Comparison of ENCODE assay signal across 8 cellular contexts in genomic region chr6:163413345-163414116, GRCh38. TPM values are rescaled to one million over a fixed set of nuclear protein-coding genes. Genes with fewer than 3 reads are reported as not detected.
DNase-seq lines count a peak whose midpoint lies in the region; ATAC-seq, FAIRE-seq and TF ChIP-seq lines count a peak whose summit lies in the region.

No MANE protein-coding gene starts in this region.

- H3K27me3 Mint-ChIP-seq in activated B cell treated with CpG ODN at 0.5 μM for 24 hours, result no peaks in the 10 kb centered on the region

- peak overlapping the region; percentile 86 for H3K4me2 ChIP-seq in smooth muscle cell

- POLR2A ChIA-PET in activated B cell treated with CpG ODN at 0.5 μM for 24 hours (lab: Charles Lee), result no interaction called here

- peaks cover 37% of the 10 kb centered on the region for H3K79me2 ChIP-seq in smooth muscle cell (ENCODE audit: low read depth)

- no peaks in the 10 kb centered on the region for H3K36me3 ChIP-seq in bronchial epithelial cell (ENCODE audit: control insufficient read depth, insufficient read depth, low read length)
- no peaks in the 10 kb centered on the region for H3K36me3 ChIP-seq in smooth muscle cell (ENCODE audit: low read depth)

- H3K4me3 ChIP-seq in bronchial epithelial cell (ENCODE audit: low read depth, low read length) (peak overlapping the region; percentile 89), smooth muscle cell (peak overlapping the region; percentile 71)

- H3K4me1 ChIP-seq in smooth muscle cell (ENCODE audit: low read depth), result peaks cover 23% of the 10 kb centered on the region

- WGBS in smooth muscle cell (ENCODE audit: low lambda C conversion rate), result 1% methylated on average over 57 of the region's 109 CpGs

- DNase-seq in NCI-H2196 (lab: John Stamatoyannopoulos, UW; ENCODE audit: unreplicated experiment) (peak; percentile 58), NCI-H2196 treated with DMSO at 0.1 percent for 48 hours (lab: John Stamatoyannopoulos, UW; ENCODE audit: unreplicated experiment) (no peak), NCI-H128 (lab: John Stamatoyannopoulos, UW; ENCODE audit: unreplicated experiment) (peak; percentile 61), activated B cell treated with CpG ODN at 0.5 μM for 24 hours (peak; percentile 98), bronchial epithelial cell (ENCODE audit: low read depth) (peak; percentile 78), inferior parietal cortex (ENCODE audit: extremely low spot score) (peak; percentile 90), smooth muscle cell (lab: John Stamatoyannopoulos, UW; ENCODE audit: unreplicated experiment) (peak; percentile 84)

- peaks cover 37% of the 10 kb centered on the region for H3K4me1 Mint-ChIP-seq in activated B cell treated with CpG ODN at 0.5 μM for 24 hours

- H3K9ac ChIP-seq in smooth muscle cell (ENCODE audit: low read depth), result peak overlapping the region; percentile 89

- no peak for TF ChIP-seq CTCF in activated B cell treated with CpG ODN at 0.5 μM for 24 hours (IDR thresholded peaks at IDR 0.05)
- no peak for TF ChIP-seq CTCF in bronchial epithelial cell (IDR thresholded peaks at IDR 0.05; ENCODE audit: insufficient read depth, low read length, severe bottlenecking)
- no peak for TF ChIP-seq CTCF in smooth muscle cell (IDR thresholded peaks at IDR 0.05; ENCODE audit: borderline replicate concordance, insufficient read depth, poor library complexity, severe bottlenecking)

- intact Hi-C loops in activated B cell treated with CpG ODN at 0.5 μM for 24 hours (cut with micrococcal nuclease), result loop anchor here (1.0 to 2.0 kb wide), 3 partner anchors 293 to 686 kb away; partner anchors contain the start of genes PACRG and PRKN

- peak overlapping the region; percentile 91 for H3K27ac Mint-ChIP-seq in activated B cell treated with CpG ODN at 0.5 μM for 24 hours

- H2AFZ ChIP-seq in smooth muscle cell (ENCODE audit: low read depth), result peak overlapping the region; percentile 65

- ATAC-seq in HG02623 (IDR thresholded peaks at IDR 0.05; ENCODE audit: unreplicated experiment) (peak; percentile 38), activated B cell treated with CpG ODN at 0.5 μM for 24 hours (ENCODE audit: low read depth) (peak; percentile 70)

- no peaks in the 10 kb centered on the region for H3K9me3 ChIP-seq in smooth muscle cell (replicated peaks; ENCODE audit: low read depth)

- peaks cover 3% of the 10 kb centered on the region for H3F3A ChIP-seq in smooth muscle cell (ENCODE audit: low read depth)

- no peaks in the 10 kb centered on the region for H3K9me3 Mint-ChIP-seq in activated B cell treated with CpG ODN at 0.5 μM for 24 hours

- H3K27me3 ChIP-seq in bronchial epithelial cell (ENCODE audit: control insufficient read depth, insufficient read depth, low read length) (no peaks in the 10 kb centered on the region), smooth muscle cell (ENCODE audit: low read depth) (no peaks in the 10 kb centered on the region)

- H3K36me3 Mint-ChIP-seq in activated B cell treated with CpG ODN at 0.5 μM for 24 hours (ENCODE audit: low read depth), result peaks cover 7% of the 10 kb centered on the region

- H4K20me1 ChIP-seq in smooth muscle cell (ENCODE audit: low read depth), result peaks cover 17% of the 10 kb centered on the region

- H3K4me3 Mint-ChIP-seq in activated B cell treated with CpG ODN at 0.5 μM for 24 hours, result peak overlapping the region; percentile 88

- no peak for FAIRE-seq in bronchial epithelial cell (lab: Jason Lieb, UNC)

- CTCF ChIA-PET in activated B cell treated with CpG ODN at 0.5 μM for 24 hours (lab: Charles Lee), result no interaction called here

- peak overlapping the region; percentile 93 for H3K27ac ChIP-seq in smooth muscle cell (ENCODE audit: low read depth)

RNA-seq across cellular contexts. Expression of gene QKI, which starts 1.0 kb away (rescaled TPM):
- total RNA-seq in activated B cell treated with CpG ODN at 0.5 μM for 24 hours, result 61.5 and 66.6 TPM in 2 replicates
- total RNA-seq in bronchial epithelial cell, result 51.1 and 67.2 TPM in 2 replicates
- 162 and 168 TPM in 2 replicates for total RNA-seq in smooth muscle cell
- 65.1 and 67.0 TPM in 2 replicates for polyA plus RNA-seq in smooth muscle cell
